13 cellular contexts compared by ENCODE assay signal in genomic region chr12:56261503-56262230, GRCh38. TPM values are rescaled to one million over a fixed set of nuclear protein-coding genes. Genes with fewer than 3 reads are reported as not detected.
DNase-seq lines count a peak whose midpoint lies in the region; ATAC-seq and TF ChIP-seq lines count a peak whose summit lies in the region.
"Had no signal": no experiment of that assay in that cellular context is flagged by ENCODE, and none has a peak within 500 bp of the region (broad histone marks: within the 10 kb centered on the region; RNA-seq: fewer than 3 reads in every experiment).

No MANE protein-coding gene starts in this region.

- no peaks in the 10 kb centered on the region for H3K27me3 Mint-ChIP-seq in activated naive CD4-positive, alpha-beta T cell treated with anti-CD3 and anti-CD28 coated beads, Interleukin-2, amount 50 U/mL, for 24 hours
- H3K27me3 Mint-ChIP-seq in activated naive CD4-positive, alpha-beta T cell treated with anti-CD3 and anti-CD28 coated beads, Interleukin-2, amount 10 ng/mL, durations not matched to agents 7 days and 5 days = peaks cover 5% of the 10 kb centered on the region
- H3K27me3 Mint-ChIP-seq in T-helper 17 cell (no peaks in the 10 kb centered on the region), type B pancreatic cell (peaks cover 2% of the 10 kb centered on the region)
- H3K27me3 Mint-ChIP-seq: central memory CD8-positive, alpha-beta T cell; naive thymus-derived CD8-positive, alpha-beta T cell had no signal

- H3K4me3 Mint-ChIP-seq in activated naive CD4-positive, alpha-beta T cell treated with anti-CD3 and anti-CD28 coated beads, Interleukin-2, amount 50 U/mL, for 24 hours = no peak overlapping the region
- no peak overlapping the region for H3K4me3 Mint-ChIP-seq in activated naive CD4-positive, alpha-beta T cell treated with anti-CD3 and anti-CD28 coated beads, Interleukin-2, amount 10 ng/mL, durations not matched to agents 7 days and 5 days
- peak overlapping the region; percentile 9 for H3K4me3 Mint-ChIP-seq in T-helper 17 cell
- H3K4me3 Mint-ChIP-seq in type B pancreatic cell = peak overlapping the region; percentile 69
- H3K4me3 Mint-ChIP-seq: central memory CD8-positive, alpha-beta T cell had no signal

- DNase-seq in activated naive CD4-positive, alpha-beta T cell treated with anti-CD3 and anti-CD28 coated beads, Interleukin-2, amount 10 ng/mL, durations not matched to agents 7 days and 5 days = no peak
- DNase-seq in T-helper 17 cell (no peak), foreskin melanocyte (peak; percentile 51), type B pancreatic cell (ENCODE audit: extremely low spot score, unreplicated experiment) (no peak), T-helper 9 cell (no peak), iPS-NIHi7 (ENCODE audit: extremely low spot score) (no peak), NCI-H2171 treated with DMSO at 0.1 percent for 48 hours (lab: John Stamatoyannopoulos, UW) (no peak)
- DNase-seq: naive thymus-derived CD8-positive, alpha-beta T cell; NCI-H2171; stimulated activated CD4-positive, alpha-beta T cell treated with anti-CD3 and anti-CD28 coated beads, Interleukin-4, amount 100 ng/mL, for 4 hours; testis had no signal

- no peaks in the 10 kb centered on the region for H3K9me3 ChIP-seq in T-helper 17 cell (ENCODE audit: control insufficient read depth, low read length, poor library complexity, severe bottlenecking)
- H3K9me3 ChIP-seq: testis had no signal

- ATAC-seq in T-helper 17 cell = no peak
- ATAC-seq: naive thymus-derived CD8-positive, alpha-beta T cell had no signal

- no peaks in the 10 kb centered on the region for H3K36me3 Mint-ChIP-seq in activated naive CD4-positive, alpha-beta T cell treated with anti-CD3 and anti-CD28 coated beads, Interleukin-2, amount 50 U/mL, for 24 hours
- H3K36me3 Mint-ChIP-seq in activated naive CD4-positive, alpha-beta T cell treated with anti-CD3 and anti-CD28 coated beads, Interleukin-2, amount 10 ng/mL, durations not matched to agents 7 days and 5 days = no peaks in the 10 kb centered on the region
- H3K36me3 Mint-ChIP-seq in T-helper 17 cell (ENCODE audit: low read depth) = no peaks in the 10 kb centered on the region
- H3K36me3 Mint-ChIP-seq in type B pancreatic cell = no peaks in the 10 kb centered on the region
- H3K36me3 Mint-ChIP-seq: naive thymus-derived CD8-positive, alpha-beta T cell had no signal

- H3K4me1 Mint-ChIP-seq in activated naive CD4-positive, alpha-beta T cell treated with anti-CD3 and anti-CD28 coated beads, Interleukin-2, amount 50 U/mL, for 24 hours = peaks cover 22% of the 10 kb centered on the region
- H3K4me1 Mint-ChIP-seq in activated naive CD4-positive, alpha-beta T cell treated with anti-CD3 and anti-CD28 coated beads, Interleukin-2, amount 10 ng/mL, durations not matched to agents 7 days and 5 days = peaks cover 25% of the 10 kb centered on the region
- H3K4me1 Mint-ChIP-seq in T-helper 17 cell (peaks cover 19% of the 10 kb centered on the region), type B pancreatic cell (ENCODE audit: unreplicated experiment) (peaks cover 16% of the 10 kb centered on the region)

- H3K9me3 Mint-ChIP-seq in activated naive CD4-positive, alpha-beta T cell treated with anti-CD3 and anti-CD28 coated beads, Interleukin-2, amount 50 U/mL, for 24 hours = no peaks in the 10 kb centered on the region
- no peaks in the 10 kb centered on the region for H3K9me3 Mint-ChIP-seq in activated naive CD4-positive, alpha-beta T cell treated with anti-CD3 and anti-CD28 coated beads, Interleukin-2, amount 10 ng/mL, durations not matched to agents 7 days and 5 days
- H3K9me3 Mint-ChIP-seq in type B pancreatic cell = peaks cover 4% of the 10 kb centered on the region
- H3K9me3 Mint-ChIP-seq: central memory CD8-positive, alpha-beta T cell; naive thymus-derived CD8-positive, alpha-beta T cell had no signal

- H3K27ac Mint-ChIP-seq in activated naive CD4-positive, alpha-beta T cell treated with anti-CD3 and anti-CD28 coated beads, Interleukin-2, amount 50 U/mL, for 24 hours = peak overlapping the region; percentile 43
- H3K27ac Mint-ChIP-seq in activated naive CD4-positive, alpha-beta T cell treated with anti-CD3 and anti-CD28 coated beads, Interleukin-2, amount 10 ng/mL, durations not matched to agents 7 days and 5 days = no peak overlapping the region
- H3K27ac Mint-ChIP-seq in T-helper 17 cell = no peak overlapping the region
- H3K27ac Mint-ChIP-seq in type B pancreatic cell = peak overlapping the region; percentile 90

- CTCF ChIA-PET in activated naive CD4-positive, alpha-beta T cell treated with anti-CD3 and anti-CD28 coated beads, Interleukin-2, amount 10 ng/mL, durations not matched to agents 7 days and 5 days (lab: Charles Lee) = interaction anchor here (0.6 to 1.5 kb wide), 4 partner anchors 31 to 70 kb away, joined by 3 to 5 read pairs (median 4); partner anchors contain the start of gene CNPY2

- TF ChIP-seq CTCF in type B pancreatic cell (conservative IDR thresholded peaks at IDR 0.05) = no peak

RNA-seq across cellular contexts. Expression of gene ANKRD52, which starts 3.5 kb away (rescaled TPM):
- 10 to 100 TPM; 30.8 to 33.4 TPM for total RNA-seq in T-helper 17 cell
- 52.9 and 56.1 TPM in 2 replicates for total RNA-seq in type B pancreatic cell (ENCODE audit: low replicate concordance)

RNA-seq across cellular contexts. Expression of gene COQ10A, which starts 5.1 kb away (rescaled TPM):
- total RNA-seq in T-helper 17 cell (10 to 100 TPM; 28.7 to 34.4 TPM), type B pancreatic cell (ENCODE audit: low replicate concordance) (21.3 and 26.4 TPM in 2 replicates)

RNA-seq across cellular contexts. Expression of gene SLC39A5, which starts 31.8 kb away (rescaled TPM):
- not detected for total RNA-seq in T-helper 17 cell
- total RNA-seq in type B pancreatic cell (ENCODE audit: low replicate concordance) = 23.0 and 37.7 TPM in 2 replicates
- total RNA-seq: naive thymus-derived CD8-positive, alpha-beta T cell had no signal

RNA-seq across cellular contexts. Expression of gene NABP2, which starts 37.5 kb away (rescaled TPM):
- 10 to 100 TPM; 12.5 to 19.4 TPM for total RNA-seq in T-helper 17 cell
- total RNA-seq in type B pancreatic cell (ENCODE audit: low replicate concordance) = 37.5 and 40.0 TPM in 2 replicates

RNA-seq across cellular contexts. Expression of gene CS, which starts 38.5 kb away (rescaled TPM):
- total RNA-seq in T-helper 17 cell (100 to 1,000 TPM; 189 to 197 TPM), type B pancreatic cell (ENCODE audit: low replicate concordance) (278 and 290 TPM in 2 replicates)

Comparison
In these comparisons a context has a peak if more than half of its experiments do, and no peak if none do; other contexts are left out.
1. H3K27ac Mint-ChIP-seq: peak in activated naive CD4-positive, alpha-beta T cell treated with anti-CD3 and anti-CD28 coated beads, Interleukin-2, amount 50 U/mL, for 24 hours (single experiment) and type B pancreatic cell (single experiment); none in activated naive CD4-positive, alpha-beta T cell treated with anti-CD3 and anti-CD28 coated beads, Interleukin-2, amount 10 ng/mL, durations not matched to agents 7 days and 5 days (single experiment) and T-helper 17 cell (single experiment).
2. H3K4me3 Mint-ChIP-seq: peak in T-helper 17 cell (single experiment) and type B pancreatic cell (single experiment); none in activated naive CD4-positive, alpha-beta T cell treated with anti-CD3 and anti-CD28 coated beads, Interleukin-2, amount 50 U/mL, for 24 hours (single experiment) and activated naive CD4-positive, alpha-beta T cell treated with anti-CD3 and anti-CD28 coated beads, Interleukin-2, amount 10 ng/mL, durations not matched to agents 7 days and 5 days (single experiment).
3. RNA of gene SLC39A5, which starts 31.8 kb away (total RNA-seq): 23.0 to 37.7 TPM in type B pancreatic cell; not detected in T-helper 17 cell; every median in the first group is over 10 times any median in the second.